ENCODE assay signal across 15 cellular contexts in the genomic region with DNA sequence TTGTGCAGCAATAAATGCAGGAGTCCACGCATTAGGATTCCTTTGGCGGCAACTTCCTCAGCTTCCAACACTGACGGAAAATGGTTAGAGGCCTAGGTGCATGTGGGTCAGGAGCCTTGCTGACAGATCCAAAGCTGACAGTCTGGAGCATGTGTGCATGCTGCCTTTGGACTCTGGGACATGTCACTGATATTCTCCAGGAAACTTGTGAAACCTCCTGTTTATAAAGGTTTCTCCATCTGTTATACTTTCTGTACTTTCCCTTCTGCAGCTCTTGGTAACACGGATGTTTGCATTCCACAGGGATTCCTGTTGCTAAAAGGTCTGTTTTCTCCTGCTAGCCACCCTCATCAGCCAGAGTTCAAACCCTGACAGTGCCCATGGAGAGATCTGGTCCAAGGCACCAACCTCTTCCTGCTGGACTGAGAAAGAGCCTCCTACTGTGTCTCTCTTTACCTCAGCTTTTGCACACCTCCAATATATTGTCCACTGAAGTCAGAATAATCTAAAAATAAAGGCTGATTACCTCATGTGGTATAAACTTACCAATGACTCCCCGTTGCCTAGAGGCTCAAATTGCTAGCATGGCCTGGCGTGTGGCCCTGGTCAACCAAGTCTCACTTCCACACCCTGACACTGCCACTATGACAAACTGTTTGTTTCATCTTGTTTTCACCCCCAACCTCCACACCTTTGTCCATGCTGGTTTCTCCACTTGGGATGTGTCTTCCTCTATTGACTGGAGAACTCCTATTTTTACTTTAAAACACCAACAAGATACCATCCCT. TPM values are rescaled to one million over a fixed set of nuclear protein-coding genes. Genes with fewer than 3 reads are reported as not detected.
DNase-seq lines count a peak whose midpoint lies in the region; ATAC-seq and TF ChIP-seq lines count a peak whose summit lies in the region.
"Had no signal": no experiment of that assay in that cellular context is flagged by ENCODE, and none has a peak within 500 bp of the region (broad histone marks: within the 10 kb centered on the region; RNA-seq: fewer than 3 reads in every experiment).

No MANE protein-coding gene starts in this region.

- H3K9me3 Mint-ChIP-seq in MCF 10A (ENCODE audit: unreplicated experiment) = no peaks in the 10 kb centered on the region
- peaks cover 8% of the 10 kb centered on the region for H3K9me3 Mint-ChIP-seq in endodermal cell
- peaks cover 12% of the 10 kb centered on the region for H3K9me3 Mint-ChIP-seq in type B pancreatic cell
- H3K9me3 Mint-ChIP-seq in T-cell = peaks cover 4 to 7% (median 4%) of the 10 kb centered on the region in 3 donors

- ATAC-seq in T-cell (replicated peaks in 1 of 4) (no peak), omental fat pad (ENCODE audit: low FRiP score) (no peak), HG03460 (IDR thresholded peaks at IDR 0.05; ENCODE audit: unreplicated experiment) (no peak)

- H3K27me3 Mint-ChIP-seq in MCF 10A (ENCODE audit: insufficient read depth, unreplicated experiment) (no peaks in the 10 kb centered on the region), endodermal cell (ENCODE audit: insufficient read depth) (no peaks in the 10 kb centered on the region), type B pancreatic cell (no peaks in the 10 kb centered on the region), T-cell (peaks cover 4 to 6% of the 10 kb centered on the region in 2 donors)

- no peaks in the 10 kb centered on the region for H3K36me3 ChIP-seq in breast epithelium
- H3K36me3 ChIP-seq in endodermal cell (ENCODE audit: control insufficient read depth, insufficient read depth, low read length) = no peaks in the 10 kb centered on the region
- H3K36me3 ChIP-seq in muscle layer of duodenum (ENCODE audit: control insufficient read depth in 1 of 2, insufficient read depth in 2 of 2, low read length in 2 of 2) = peaks cover 0 to 8% of the 10 kb centered on the region in 2 donors
- H3K36me3 ChIP-seq: adrenal gland had no signal

- intact Hi-C loops in MCF 10A (cut with micrococcal nuclease) = no loop called here
- intact Hi-C loops in breast epithelium (cut with DNase I; ENCODE audit: low total_unique reads) = no loop called here

- CTCF ChIA-PET in MCF 10A (lab: Yijun Ruan, JAX) (interaction anchor here (1.2 to 1.4 kb wide), 3 partner anchors 12 to 59 kb away, joined by 3 to 5 read pairs (median 3); partner anchors contain the start of gene RNF141), T-cell (lab: Charles Lee) (no interaction called here)

- H3K4me3 ChIP-seq in breast epithelium = no peak overlapping the region
- H3K4me3 ChIP-seq in endodermal cell (ENCODE audit: low read length) = no peak overlapping the region
- H3K4me3 ChIP-seq in muscle layer of duodenum (ENCODE audit: low read depth in 1 of 2, low read length in 2 of 2) = no peak overlapping the region
- H3K4me3 ChIP-seq: adrenal gland had no signal

- no peak for TF ChIP-seq CTCF in MCF 10A (IDR thresholded peaks at IDR 0.05; ENCODE audit: unreplicated experiment)
- no peak for TF ChIP-seq CTCF in breast epithelium (IDR thresholded peaks at IDR 0.05)
- no peak for TF ChIP-seq CTCF in endodermal cell (conservative IDR thresholded peaks at IDR 0.05)
- no peak for TF ChIP-seq CTCF in type B pancreatic cell (conservative IDR thresholded peaks at IDR 0.05)
- no peak for TF ChIP-seq CTCF in omental fat pad (IDR thresholded peaks at IDR 0.05)

- POLR2A ChIA-PET in MCF 10A (lab: Yijun Ruan, JAX) = interaction anchor here (1.2 to 3.3 kb wide), 2 partner anchors 59 to 186 kb away, joined by 3 to 17 read pairs; partner anchors contain the start of gene RNF141
- POLR2A ChIA-PET in T-cell (lab: Charles Lee) = no interaction called here

- WGBS in endodermal cell (ENCODE audit: insufficient coverage in 1 of 2, insufficient read length in 1 of 2), 2 experiments = 91 to 97% methylated on average over 6 of the region's 6 CpGs

- TF ChIP-seq POLR2A in breast epithelium (IDR thresholded peaks at IDR 0.05) = no peak

- H3K4me3 Mint-ChIP-seq in MCF 10A (ENCODE audit: unreplicated experiment) (no peak overlapping the region), endodermal cell (no peak overlapping the region), type B pancreatic cell (no peak overlapping the region), T-cell (no peak overlapping the region)
- H3K4me3 Mint-ChIP-seq: mesothelial cell of epicardium had no signal

- H3K9me3 ChIP-seq in breast epithelium (no peaks in the 10 kb centered on the region), endodermal cell (ENCODE audit: control insufficient read depth, low read length) (peaks cover 4% of the 10 kb centered on the region), muscle layer of duodenum (ENCODE audit: control insufficient read depth in 1 of 2, low read length in 2 of 2) (no peaks in the 10 kb centered on the region)
- H3K9me3 ChIP-seq: adrenal gland had no signal

- H3K36me3 Mint-ChIP-seq in MCF 10A (ENCODE audit: insufficient read depth, unreplicated experiment) = no peaks in the 10 kb centered on the region
- H3K36me3 Mint-ChIP-seq in endodermal cell (ENCODE audit: low read depth) = peaks cover 1% of the 10 kb centered on the region
- no peaks in the 10 kb centered on the region for H3K36me3 Mint-ChIP-seq in type B pancreatic cell
- H3K36me3 Mint-ChIP-seq in T-cell = peaks cover 4% of the 10 kb centered on the region
- H3K36me3 Mint-ChIP-seq: mesothelial cell of epicardium had no signal

- H3K27ac ChIP-seq in breast epithelium (no peak overlapping the region), endodermal cell (ENCODE audit: low read depth, low read length) (no peak overlapping the region), muscle layer of duodenum (ENCODE audit: low read length) (peak overlapping the region; percentile 89)

- no peaks in the 10 kb centered on the region for H3K4me1 ChIP-seq in breast epithelium
- H3K4me1 ChIP-seq in endodermal cell (ENCODE audit: control insufficient read depth, insufficient read depth, low read length) = no peaks in the 10 kb centered on the region
- peaks cover 8 to 40% of the 10 kb centered on the region in 2 donors for H3K4me1 ChIP-seq in muscle layer of duodenum (ENCODE audit: control insufficient read depth in 1 of 2, insufficient read depth in 2 of 2, low read length in 2 of 2)

- no peak overlapping the region for H3K9ac ChIP-seq in endodermal cell (ENCODE audit: extremely low read depth, low read length, poor library complexity, severe bottlenecking)

- BruUV-seq in MCF 10A (replicated peaks; lab: Mats Ljungman, UMichigan) = no TSS peak

- H3K27ac Mint-ChIP-seq in MCF 10A (ENCODE audit: low read depth, unreplicated experiment) = no peak overlapping the region
- peak overlapping the region; percentile 24 for H3K27ac Mint-ChIP-seq in endodermal cell
- peak overlapping the region; percentile 6 for H3K27ac Mint-ChIP-seq in type B pancreatic cell
- no peak overlapping the region for H3K27ac Mint-ChIP-seq in T-cell
- H3K27ac Mint-ChIP-seq: mesothelial cell of epicardium had no signal

- peaks cover 27% of the 10 kb centered on the region for H3K4me1 Mint-ChIP-seq in MCF 10A (ENCODE audit: insufficient read depth, unreplicated experiment)
- H3K4me1 Mint-ChIP-seq in endodermal cell = peaks cover 3% of the 10 kb centered on the region
- peaks cover 24% of the 10 kb centered on the region for H3K4me1 Mint-ChIP-seq in type B pancreatic cell (ENCODE audit: unreplicated experiment)
- H3K4me1 Mint-ChIP-seq in T-cell = peaks cover 0 to 5% (median 2%) of the 10 kb centered on the region in 3 donors
- H3K4me1 Mint-ChIP-seq: mesothelial cell of epicardium had no signal

- DNase-seq in MCF 10A (ENCODE audit: unreplicated experiment) (peak; percentile 7), breast epithelium (ENCODE audit: low spot score in 2 of 2) (no peak), endodermal cell (no peak), type B pancreatic cell (ENCODE audit: extremely low spot score, unreplicated experiment) (no peak), T-cell (no peak), omental fat pad (ENCODE audit: low spot score) (no peak)
- DNase-seq: activated T-cell treated with anti-CD3 and anti-CD28 coated beads, Interleukin-2, amount 50 U/mL, for 48 hours; adrenal gland; NCI-H1694 treated with DMSO at 0.1 percent for 48 hours; NCI-H510A had no signal

- H3K27me3 ChIP-seq in breast epithelium (no peaks in the 10 kb centered on the region), endodermal cell (ENCODE audit: control insufficient read depth, insufficient read depth, low read length, poor library complexity, severe bottlenecking) (no peaks in the 10 kb centered on the region), muscle layer of duodenum (ENCODE audit: low read depth, low read length) (no peaks in the 10 kb centered on the region)
- H3K27me3 ChIP-seq: adrenal gland had no signal

RNA-seq across cellular contexts. Expression of gene LYVE1, which starts 31.1 kb away (rescaled TPM):
- total RNA-seq in MCF 10A (2022) = not detected in 2 replicates
- 100 to 1,000 TPM in 1 of 3 donors, 10 to 100 TPM in 2; 39.2 to 218 (median 51.8) TPM for total RNA-seq in breast epithelium
- total RNA-seq in endodermal cell = not detected
- polyA plus RNA-seq in endodermal cell (2013, experiment 1 of 2) = not detected
- not detected for polyA plus RNA-seq in endodermal cell (2013, experiment 2 of 2)
- not detected in 2 replicates for total RNA-seq in type B pancreatic cell (ENCODE audit: low replicate concordance)
- under 1 TPM in 3 of 5 donors, not detected in 2; 0.33 to 0.61 (median 0.38) TPM for total RNA-seq in T-cell
- 100 to 1,000 TPM; 106 to 359 (median 275) TPM for total RNA-seq in omental fat pad
- total RNA-seq: OCI-LY7, osteoblast had no signal

RNA-seq across cellular contexts. Expression of gene RNF141, which starts 58.6 kb away (rescaled TPM):
- total RNA-seq in MCF 10A (2022) (28.4 and 41.8 TPM in 2 replicates), breast epithelium (10 to 100 TPM; 31.1 to 54.1 (median 45.8) TPM), endodermal cell (10 to 100 TPM; 34.7 to 42.2 TPM), type B pancreatic cell (ENCODE audit: low replicate concordance) (43.2 and 86.4 TPM in 2 replicates), T-cell (10 to 100 TPM; 15.1 to 17.3 (median 15.3) TPM), omental fat pad (10 to 100 TPM; 20.0 to 35.8 (median 26.5) TPM)
- polyA plus RNA-seq in endodermal cell (2013, experiment 1 of 2) = 32.0 TPM
- 31.3 TPM for polyA plus RNA-seq in endodermal cell (2013, experiment 2 of 2)

Comparison
In these comparisons a context has a peak if more than half of its experiments do, and no peak if none do; other contexts are left out.
1. RNA of gene LYVE1, which starts 31.1 kb away (total RNA-seq): 106 to 359 TPM in omental fat pad and 39.2 to 218 TPM in breast epithelium; 0.33 to 0.61 TPM in T-cell, not detected in type B pancreatic cell, not detected in MCF 10A and not detected in endodermal cell; every median in the first group is over 10 times any median in the second.
2. H3K27ac Mint-ChIP-seq: peak in endodermal cell (single experiment) and type B pancreatic cell (single experiment); none in MCF 10A (single experiment) and T-cell (0 of 2).